2 cellular contexts compared by ENCODE assay signal in genomic region chr11:65743928-65744698, GRCh38.
TF ChIP-seq lines count a peak whose summit lies in the region.

No MANE protein-coding gene starts in this region.

TF ChIP-seq in IMR-90, 13 proteins besides CTCF, POLR2A, EP300 and RAD21:
- TF ChIP-seq RCOR1 (IDR thresholded peaks at IDR 0.05; ENCODE audit: insufficient replicate concordance, low read length) (no peak), SMC3 (IDR thresholded peaks at IDR 0.05; ENCODE audit: low read depth, low read length) (peak; percentile 9; the same call in 1 of the 2 replicates), MXI1 (IDR thresholded peaks at IDR 0.05; ENCODE audit: borderline replicate concordance, low read depth, low read length) (no peak), BHLHE40 (IDR thresholded peaks at IDR 0.05; ENCODE audit: low read depth, low read length) (no peak), ELK1 (IDR thresholded peaks at IDR 0.05; ENCODE audit: borderline replicate concordance, low read depth, low read length) (no peak), RFX5 (IDR thresholded peaks at IDR 0.05; ENCODE audit: low read depth, low read length) (no peak), MAFK (IDR thresholded peaks at IDR 0.05; ENCODE audit: low read depth, low read length) (no peak)

TF ChIP-seq in HepG2, 621 proteins besides CTCF, POLR2A, EP300 and RAD21 (continues in another document):
- TF ChIP-seq GTF2F1 (IDR thresholded peaks at IDR 0.05; ENCODE audit: low read length) (no peak), SMC3 (IDR thresholded peaks at IDR 0.05; ENCODE audit: low read length) (peak; percentile 88), TEAD3 (CRISPR knock-in tag; optimal IDR thresholded peaks at IDR 0.05; ENCODE audit: borderline replicate concordance) (no peak), YEATS2 (CRISPR knock-in tag; IDR thresholded peaks at IDR 0.05; ENCODE audit: borderline replicate concordance) (no peak), RFX3 (CRISPR knock-in tag; IDR thresholded peaks at IDR 0.05) (no peak), ZNF143 (CRISPR knock-in tag; IDR thresholded peaks at IDR 0.05) (0 out of 2 replicates have a peak, but pooled peaks have one; percentile 32), GPBP1L1 (CRISPR knock-in tag; IDR thresholded peaks at IDR 0.05) (no peak), TFDP1 (CRISPR knock-in tag; IDR thresholded peaks at IDR 0.05; ENCODE audit: borderline replicate concordance) (no peak), ZNF20 (CRISPR knock-in tag; IDR thresholded peaks at IDR 0.05) (no peak), FOXK1 (CRISPR knock-in tag; IDR thresholded peaks at IDR 0.05; ENCODE audit: borderline replicate concordance, low read depth) (peak; percentile 38; the same call in 1 of the 2 replicates), TBX3 (IDR thresholded peaks at IDR 0.05; ENCODE audit: borderline replicate concordance) (no peak), ZNF251 (CRISPR knock-in tag; IDR thresholded peaks at IDR 0.05) (no peak), ZFP36 (IDR thresholded peaks at IDR 0.05; ENCODE audit: borderline replicate concordance, low read depth, low read length, partially characterized antibody) (no peak), ZNF33A (CRISPR knock-in tag; IDR thresholded peaks at IDR 0.05; ENCODE audit: borderline replicate concordance) (0 out of 2 replicates have a peak, but pooled peaks have one; percentile 50), NCOA2 (CRISPR knock-in tag; IDR thresholded peaks at IDR 0.05) (no peak), BCLAF1 (IDR thresholded peaks at IDR 0.05) (no peak), ZNF326 (CRISPR knock-in tag; IDR thresholded peaks at IDR 0.05; ENCODE audit: borderline replicate concordance) (no peak), RNF219 (CRISPR knock-in tag; IDR thresholded peaks at IDR 0.05) (no peak), RBAK (CRISPR knock-in tag; IDR thresholded peaks at IDR 0.05) (no peak), NFYC (CRISPR knock-in tag; IDR thresholded peaks at IDR 0.05) (peak; percentile 68), SCMH1 (CRISPR knock-in tag; IDR thresholded peaks at IDR 0.05; ENCODE audit: borderline replicate concordance) (no peak), THYN1 (CRISPR knock-in tag; IDR thresholded peaks at IDR 0.05; ENCODE audit: borderline replicate concordance, low read depth) (no peak), EHMT2 (IDR thresholded peaks at IDR 0.05; ENCODE audit: borderline replicate concordance, low read depth, low read length) (no peak), SNAPC5 (CRISPR knock-in tag; IDR thresholded peaks at IDR 0.05; ENCODE audit: borderline replicate concordance) (no peak), MATR3 (CRISPR knock-in tag; IDR thresholded peaks at IDR 0.05) (no peak), KAT8 (CRISPR knock-in tag; IDR thresholded peaks at IDR 0.05) (peak; percentile 39; the same call in 1 of the 2 replicates), TARDBP (CRISPR knock-in tag; IDR thresholded peaks at IDR 0.05) (peak; percentile 28; the same call in 1 of the 2 replicates), MEIS2 (CRISPR knock-in tag; IDR thresholded peaks at IDR 0.05) (0 out of 2 replicates have a peak, but pooled peaks have one; percentile 43), RBM39 (IDR thresholded peaks at IDR 0.05; ENCODE audit: low read depth, low read length, poor library complexity, severe bottlenecking) (peak; percentile 46), HNF1B (CRISPR knock-in tag; IDR thresholded peaks at IDR 0.05) (0 out of 2 replicates have a peak, but pooled peaks have one; percentile 16), HOXA9 (CRISPR knock-in tag; IDR thresholded peaks at IDR 0.05; ENCODE audit: borderline replicate concordance) (no peak), KDM5B (CRISPR knock-in tag; IDR thresholded peaks at IDR 0.05; ENCODE audit: borderline replicate concordance) (no peak), MLLT10 (CRISPR knock-in tag; IDR thresholded peaks at IDR 0.05) (no peak), ZNF552 (CRISPR knock-in tag; IDR thresholded peaks at IDR 0.05; ENCODE audit: borderline replicate concordance) (no peak), HCFC1 (IDR thresholded peaks at IDR 0.05; ENCODE audit: low read depth, low read length) (no peak), NFYB (CRISPR knock-in tag; IDR thresholded peaks at IDR 0.05) (peak; percentile 63), ZNF350 (CRISPR knock-in tag; IDR thresholded peaks at IDR 0.05; ENCODE audit: borderline replicate concordance, low read depth) (0 out of 2 replicates have a peak, but pooled peaks have one; percentile 42), GMEB1 (CRISPR knock-in tag; IDR thresholded peaks at IDR 0.05; ENCODE audit: borderline replicate concordance) (0 out of 2 replicates have a peak, but pooled peaks have one; percentile 26), ZC3H13 (CRISPR knock-in tag; IDR thresholded peaks at IDR 0.05) (no peak), SRSF9 (IDR thresholded peaks at IDR 0.05; ENCODE audit: borderline replicate concordance, insufficient read depth, low read depth, low read length, poor library complexity, severe bottlenecking) (no peak), ZNF354B (CRISPR knock-in tag; IDR thresholded peaks at IDR 0.05) (no peak), ARNT2 (CRISPR knock-in tag; IDR thresholded peaks at IDR 0.05; ENCODE audit: low read depth) (no peak), ZNF580 (CRISPR knock-in tag; IDR thresholded peaks at IDR 0.05; ENCODE audit: borderline replicate concordance, low read depth) (no peak), DMTF1 (CRISPR knock-in tag; IDR thresholded peaks at IDR 0.05) (no peak), GABPA (IDR thresholded peaks at IDR 0.05; ENCODE audit: low read depth, low read length) (no peak), GABPA (CRISPR knock-in tag; IDR thresholded peaks at IDR 0.05; ENCODE audit: low read depth) (peak; percentile 57), ZNF484 (CRISPR knock-in tag; IDR thresholded peaks at IDR 0.05; ENCODE audit: borderline replicate concordance, low read depth) (no peak), XBP1 (CRISPR knock-in tag; IDR thresholded peaks at IDR 0.05) (no peak), SMAD9 (CRISPR knock-in tag; IDR thresholded peaks at IDR 0.05) (no peak), ELF3 (CRISPR knock-in tag; IDR thresholded peaks at IDR 0.05) (peak; percentile 53), KDM4B (CRISPR knock-in tag; IDR thresholded peaks at IDR 0.05) (no peak), TP53 (CRISPR knock-in tag; conservative IDR thresholded peaks at IDR 0.05) (no peak), FOXO4 (CRISPR knock-in tag; conservative IDR thresholded peaks at IDR 0.05) (no peak), ZNF709 (CRISPR knock-in tag; IDR thresholded peaks at IDR 0.05) (no peak)
